In genomic region chr3:118863731-118864322, GRCh38 we compare ENCODE assay signal across 9 cellular contexts.
DNase-seq lines count a peak whose midpoint lies in the region; ATAC-seq, FAIRE-seq and TF ChIP-seq lines count a peak whose summit lies in the region.
"Had no signal": no experiment of that assay in that cellular context is flagged by ENCODE, and none has a peak within 500 bp of the region (broad histone marks: within the 10 kb centered on the region; RNA-seq: fewer than 3 reads in every experiment).

No MANE protein-coding gene starts in this region.

- no peaks in the 10 kb centered on the region for H3K4me1 ChIP-seq in A549
- no peaks in the 10 kb centered on the region for H3K4me1 ChIP-seq in small intestine (ENCODE audit: control insufficient read depth in 2 of 2, insufficient read depth in 1 of 2, low read depth in 1 of 2, low read length in 1 of 2)

- H3K9me3 Mint-ChIP-seq in activated T-helper 1 cell treated with anti-CD3 and anti-CD28 coated beads, Interleukin-12 subunit alpha, Interleukin-12 subunit beta, Interleukin-2, Interleukin-4 antibody, amounts not matched to agents 30 ng/mL and 10 ng/mL and 1 ng/mL, durations not matched to agents 14 hours and 24 hours and 36 hours, result no peaks in the 10 kb centered on the region

- H3K27me3 Mint-ChIP-seq in activated T-helper 1 cell treated with anti-CD3 and anti-CD28 coated beads, Interleukin-12 subunit alpha, Interleukin-12 subunit beta, Interleukin-2, Interleukin-4 antibody, amounts not matched to agents 30 ng/mL and 10 ng/mL and 1 ng/mL, durations not matched to agents 14 hours and 24 hours and 36 hours (ENCODE audit: insufficient read depth), result peaks cover 8% of the 10 kb centered on the region

- DNase-seq in A549 (ENCODE audit: low read depth in 1 of 2, low spot score in 1 of 2) (peak in 1 of 2 experiments; percentile 58), NCI-H526 (lab: John Stamatoyannopoulos, UW) (no peak), activated gamma-delta T cell treated with Interleukin-2 at 50 U/mL for 16 hours (no peak), small intestine (no peak)
- no peak for DNase-seq in activated T-helper 1 cell treated with anti-CD3 and anti-CD28 coated beads, Interleukin-12 subunit alpha, Interleukin-12 subunit beta, Interleukin-2, Interleukin-4 antibody, amounts not matched to agents 30 ng/mL and 10 ng/mL and 1 ng/mL, durations not matched to agents 14 hours and 24 hours and 36 hours (ENCODE audit: low spot score)

- no peak for TF ChIP-seq POLR2A in A549 (IDR thresholded peaks at IDR 0.05; ENCODE audit: low read length)

- FAIRE-seq in A549 (lab: Jason Lieb, UNC) (no peak), small intestine (lab: Jason Lieb, UNC) (no peak)
- FAIRE-seq: G401.6 had no signal

- no peak overlapping the region for H3K27ac ChIP-seq in A549
- H3K27ac ChIP-seq in small intestine (ENCODE audit: low read depth in 1 of 2, low read length in 1 of 2), result no peak overlapping the region

- no peaks in the 10 kb centered on the region for H3K36me3 ChIP-seq in small intestine (ENCODE audit: control insufficient read depth in 2 of 2, insufficient read depth in 2 of 2, low read length in 2 of 2)

- CTCF ChIA-PET in A549 (lab: Yijun Ruan, JAX), result interaction anchor here (0.8 to 2.0 kb wide), 3 partner anchors 9 to 98 kb away, joined by 3 to 10 read pairs (median 3); no protein-coding TSS in a partner anchor

- intact Hi-C loops in activated T-helper 1 cell treated with anti-CD3 and anti-CD28 coated beads, Interleukin-12 subunit alpha, Interleukin-12 subunit beta, Interleukin-2, Interleukin-4 antibody, amounts not matched to agents 30 ng/mL and 10 ng/mL and 1 ng/mL, durations not matched to agents 14 hours and 24 hours and 36 hours (cut with micrococcal nuclease), result no loop called here

- no peaks in the 10 kb centered on the region for H3K36me3 Mint-ChIP-seq in activated T-helper 1 cell treated with anti-CD3 and anti-CD28 coated beads, Interleukin-12 subunit alpha, Interleukin-12 subunit beta, Interleukin-2, Interleukin-4 antibody, amounts not matched to agents 30 ng/mL and 10 ng/mL and 1 ng/mL, durations not matched to agents 14 hours and 24 hours and 36 hours (ENCODE audit: low read depth)

- H3K27ac Mint-ChIP-seq in activated T-helper 1 cell treated with anti-CD3 and anti-CD28 coated beads, Interleukin-12 subunit alpha, Interleukin-12 subunit beta, Interleukin-2, Interleukin-4 antibody, amounts not matched to agents 30 ng/mL and 10 ng/mL and 1 ng/mL, durations not matched to agents 14 hours and 24 hours and 36 hours, result no peak overlapping the region

- POLR2A ChIA-PET in A549 (lab: Yijun Ruan, JAX), result no interaction called here

- H3K9me3 ChIP-seq in A549 (no peaks in the 10 kb centered on the region), small intestine (ENCODE audit: control insufficient read depth, low read depth) (no peaks in the 10 kb centered on the region)

- no peak overlapping the region for H3K4me2 ChIP-seq in A549

- H3K4me3 ChIP-seq in A549, result no peak overlapping the region
- H3K4me3 ChIP-seq in small intestine (ENCODE audit: low read depth in 1 of 2, low read length in 2 of 2), result no peak overlapping the region

- peak; percentile 20; the same call in 1 of the 3 replicates for TF ChIP-seq CTCF in A549 (IDR thresholded peaks at IDR 0.05)

- TF ChIP-seq EP300 in A549 (IDR thresholded peaks at IDR 0.05), result no peak

- TF ChIP-seq RAD21 in A549 (conservative IDR thresholded peaks at IDR 0.05 in 1 of 2, IDR thresholded peaks at IDR 0.05 in 1 of 2), result peak in 1 of 2 experiments; percentile 39; a peak in 2 of 5 replicates

- no peaks in the 10 kb centered on the region for H3K4me1 Mint-ChIP-seq in activated T-helper 1 cell treated with anti-CD3 and anti-CD28 coated beads, Interleukin-12 subunit alpha, Interleukin-12 subunit beta, Interleukin-2, Interleukin-4 antibody, amounts not matched to agents 30 ng/mL and 10 ng/mL and 1 ng/mL, durations not matched to agents 14 hours and 24 hours and 36 hours (ENCODE audit: low read depth)

- H3K27me3 ChIP-seq in small intestine (ENCODE audit: control insufficient read depth in 2 of 2, insufficient read depth in 2 of 2, low read length in 2 of 2), result no peaks in the 10 kb centered on the region

- WGBS in A549 (ENCODE audit: missing lambda C conversion rate), result 8% methylated on average over 1 of the region's 1 CpG
- WGBS in small intestine, 3 donors, result 29 to 43% (median 36%) methylated on average over 1 of the region's 1 CpG

- no peak overlapping the region for H3K4me3 Mint-ChIP-seq in activated T-helper 1 cell treated with anti-CD3 and anti-CD28 coated beads, Interleukin-12 subunit alpha, Interleukin-12 subunit beta, Interleukin-2, Interleukin-4 antibody, amounts not matched to agents 30 ng/mL and 10 ng/mL and 1 ng/mL, durations not matched to agents 14 hours and 24 hours and 36 hours

- ATAC-seq in A549 (peak; percentile 96 to 98), GM18870 (IDR thresholded peaks at IDR 0.05; ENCODE audit: unreplicated experiment) (peak; percentile 67), HG03066 (IDR thresholded peaks at IDR 0.05; ENCODE audit: low read depth, unreplicated experiment) (peak; percentile 68), SK-N-SH treated with all-trans-retinoic acid at 6 μM for 48 hours (peak; percentile 55; the same call in 2 of the 3 replicates)

TF ChIP-seq in A549, 52 proteins besides CTCF, POLR2A, EP300 and RAD21 (continues in another document):
- TF ChIP-seq CBX8 (IDR thresholded peaks at IDR 0.05) (no peak), BHLHE40 (IDR thresholded peaks at IDR 0.05; ENCODE audit: low read depth, low read length) (no peak), HOXB13 (CRISPR knock-in tag; IDR thresholded peaks at IDR 0.05; ENCODE audit: low read depth) (no peak), RFX5 (IDR thresholded peaks at IDR 0.05) (no peak), TFCP2L1 (CRISPR knock-in tag; IDR thresholded peaks at IDR 0.05) (no peak), ZFP36 (IDR thresholded peaks at IDR 0.05; ENCODE audit: borderline replicate concordance, partially characterized antibody) (no peak), ATOH8 (CRISPR knock-in tag; IDR thresholded peaks at IDR 0.05; ENCODE audit: low read depth) (no peak), CHD4 (IDR thresholded peaks at IDR 0.05; ENCODE audit: borderline replicate concordance) (no peak), NPAS2 (CRISPR knock-in tag; IDR thresholded peaks at IDR 0.05; ENCODE audit: borderline replicate concordance) (no peak)
- TF ChIP-seq, protein P1, sequence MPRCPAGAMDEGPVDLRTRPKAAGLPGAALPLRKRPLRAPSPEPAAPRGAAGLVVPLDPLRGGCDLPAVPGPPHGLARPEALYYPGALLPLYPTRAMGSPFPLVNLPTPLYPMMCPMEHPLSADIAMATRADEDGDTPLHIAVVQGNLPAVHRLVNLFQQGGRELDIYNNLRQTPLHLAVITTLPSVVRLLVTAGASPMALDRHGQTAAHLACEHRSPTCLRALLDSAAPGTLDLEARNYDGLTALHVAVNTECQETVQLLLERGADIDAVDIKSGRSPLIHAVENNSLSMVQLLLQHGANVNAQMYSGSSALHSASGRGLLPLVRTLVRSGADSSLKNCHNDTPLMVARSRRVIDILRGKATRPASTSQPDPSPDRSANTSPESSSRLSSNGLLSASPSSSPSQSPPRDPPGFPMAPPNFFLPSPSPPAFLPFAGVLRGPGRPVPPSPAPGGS (IDR thresholded peaks at IDR 0.05), result no peak
- TF ChIP-seq, protein P2, sequence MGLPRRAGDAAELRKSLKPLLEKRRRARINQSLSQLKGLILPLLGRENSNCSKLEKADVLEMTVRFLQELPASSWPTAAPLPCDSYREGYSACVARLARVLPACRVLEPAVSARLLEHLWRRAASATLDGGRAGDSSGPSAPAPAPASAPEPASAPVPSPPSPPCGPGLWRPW (IDR thresholded peaks at IDR 0.05), result no peak

TF ChIP-seq in SK-N-SH treated with all-trans-retinoic acid at 6 μM for 48 hours, 23 proteins besides CTCF, POLR2A, EP300 and RAD21:
- TF ChIP-seq ZFP30 (CRISPR knock-in tag; IDR thresholded peaks at IDR 0.05), result no peak
- TF ChIP-seq ZC3H10 (CRISPR knock-in tag; IDR thresholded peaks at IDR 0.05), result no peak
- no peak for TF ChIP-seq RARB (CRISPR knock-in tag; IDR thresholded peaks at IDR 0.05)
- TF ChIP-seq SNAI2 (CRISPR knock-in tag; IDR thresholded peaks at IDR 0.05), result no peak
- no peak for TF ChIP-seq ZFP3 (CRISPR knock-in tag; IDR thresholded peaks at IDR 0.05)
- TF ChIP-seq, protein P3, sequence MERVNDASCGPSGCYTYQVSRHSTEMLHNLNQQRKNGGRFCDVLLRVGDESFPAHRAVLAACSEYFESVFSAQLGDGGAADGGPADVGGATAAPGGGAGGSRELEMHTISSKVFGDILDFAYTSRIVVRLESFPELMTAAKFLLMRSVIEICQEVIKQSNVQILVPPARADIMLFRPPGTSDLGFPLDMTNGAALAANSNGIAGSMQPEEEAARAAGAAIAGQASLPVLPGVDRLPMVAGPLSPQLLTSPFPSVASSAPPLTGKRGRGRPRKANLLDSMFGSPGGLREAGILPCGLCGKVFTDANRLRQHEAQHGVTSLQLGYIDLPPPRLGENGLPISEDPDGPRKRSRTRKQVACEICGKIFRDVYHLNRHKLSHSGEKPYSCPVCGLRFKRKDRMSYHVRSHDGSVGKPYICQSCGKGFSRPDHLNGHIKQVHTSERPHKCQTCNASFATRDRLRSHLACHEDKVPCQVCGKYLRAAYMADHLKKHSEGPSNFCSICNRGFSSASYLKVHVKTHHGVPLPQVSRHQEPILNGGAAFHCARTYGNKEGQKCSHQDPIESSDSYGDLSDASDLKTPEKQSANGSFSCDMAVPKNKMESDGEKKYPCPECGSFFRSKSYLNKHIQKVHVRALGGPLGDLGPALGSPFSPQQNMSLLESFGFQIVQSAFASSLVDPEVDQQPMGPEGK (CRISPR knock-in tag; IDR thresholded peaks at IDR 0.05; ENCODE audit: borderline replicate concordance), result no peak
- TF ChIP-seq ZNF70 (CRISPR knock-in tag; IDR thresholded peaks at IDR 0.05), result no peak
- no peak for TF ChIP-seq BACH2 (CRISPR knock-in tag; IDR thresholded peaks at IDR 0.05; ENCODE audit: borderline replicate concordance)
- no peak for TF ChIP-seq ESRRG (CRISPR knock-in tag; IDR thresholded peaks at IDR 0.05)
- TF ChIP-seq OSR1 (CRISPR knock-in tag; IDR thresholded peaks at IDR 0.05), result no peak
- TF ChIP-seq TCF4 (CRISPR knock-in tag; IDR thresholded peaks at IDR 0.05; ENCODE audit: borderline replicate concordance), result no peak
- TF ChIP-seq TOX (CRISPR knock-in tag; IDR thresholded peaks at IDR 0.05; ENCODE audit: borderline replicate concordance), result no peak
